ENCODE assay signal across 8 cellular contexts in genomic region chr11:112024178-112024777, GRCh38. TPM values are rescaled to one million over a fixed set of nuclear protein-coding genes. Genes with fewer than 3 reads are reported as not detected.
A peak's percentile ranks its signal among the peaks of the same experiment; 100 is the strongest.
DNase-seq lines count a peak whose midpoint lies in the region; ATAC-seq, FAIRE-seq and TF ChIP-seq lines count a peak whose summit lies in the region.

No MANE protein-coding gene starts in this region.

- peaks cover 7% of the 10 kb centered on the region for H3K36me3 Mint-ChIP-seq in activated naive CD4-positive, alpha-beta T cell treated with anti-CD3 and anti-CD28 coated beads, Interleukin-2, amount 50 U/mL, for 24 hours
- H3K36me3 Mint-ChIP-seq in nephron progenitor cell (ENCODE audit: low read depth) = peaks cover 43% of the 10 kb centered on the region

- H3K9ac ChIP-seq in endothelial cell of umbilical vein (replicated peaks; ENCODE audit: extremely low read depth, insufficient read depth, low read length) = peak overlapping the region; percentile 78

- no peak for TF ChIP-seq POLR2A in endothelial cell of umbilical vein (IDR thresholded peaks at IDR 0.05; ENCODE audit: low read depth, low read length)

- ATAC-seq in HG03039 (IDR thresholded peaks at IDR 0.05; ENCODE audit: unreplicated experiment) = peak; percentile 33
- no peak for ATAC-seq in HG02938 (IDR thresholded peaks at IDR 0.05; ENCODE audit: unreplicated experiment)

- H3K4me3 Mint-ChIP-seq in activated naive CD4-positive, alpha-beta T cell treated with anti-CD3 and anti-CD28 coated beads, Interleukin-2, amount 50 U/mL, for 24 hours = peak overlapping the region; percentile 100
- H3K4me3 Mint-ChIP-seq in nephron progenitor cell = peak overlapping the region; percentile 99

- no peaks in the 10 kb centered on the region for H3K27me3 ChIP-seq in endothelial cell of umbilical vein (ENCODE audit: control insufficient read depth in 2 of 2, insufficient read depth in 2 of 2, low read length in 2 of 2)

- H2AFZ ChIP-seq in endothelial cell of umbilical vein (ENCODE audit: low read depth, low read length) = peak overlapping the region; percentile 89

- H3K27me3 Mint-ChIP-seq in activated naive CD4-positive, alpha-beta T cell treated with anti-CD3 and anti-CD28 coated beads, Interleukin-2, amount 50 U/mL, for 24 hours = no peaks in the 10 kb centered on the region
- peaks cover 3% of the 10 kb centered on the region for H3K27me3 Mint-ChIP-seq in nephron progenitor cell (ENCODE audit: low read depth, poor library complexity)

- no peak for TF ChIP-seq CTCF in endothelial cell of umbilical vein (IDR thresholded peaks at IDR 0.05; ENCODE audit: extremely low read depth in 1 of 2, insufficient read depth in 1 of 2, low read depth in 1 of 2, low read length in 2 of 2)
- no peak for TF ChIP-seq CTCF in nephron progenitor cell (IDR thresholded peaks at IDR 0.05)

- H3K27ac ChIP-seq in endothelial cell of umbilical vein (ENCODE audit: insufficient read depth, low read depth, low read length) = peak overlapping the region; percentile 64

- no peaks in the 10 kb centered on the region for H4K20me1 ChIP-seq in endothelial cell of umbilical vein (replicated peaks; ENCODE audit: control insufficient read depth, extremely low read depth, insufficient read depth, low read length)

- CTCF ChIA-PET in endothelial cell of umbilical vein (lab: Charles Lee) = no interaction called here

- H3K9me1 ChIP-seq in endothelial cell of umbilical vein (replicated peaks; ENCODE audit: control insufficient read depth, extremely low read depth, insufficient read depth, low read length) = no peaks in the 10 kb centered on the region

- H3K9me3 ChIP-seq in endothelial cell of umbilical vein (replicated peaks; ENCODE audit: control insufficient read depth, insufficient read depth, low read length) = no peaks in the 10 kb centered on the region

- POLR2A ChIA-PET in endothelial cell of umbilical vein (lab: Charles Lee) = no interaction called here

- peaks cover 4 to 8% of the 10 kb centered on the region in 2 experiments for H3K36me3 ChIP-seq in endothelial cell of umbilical vein (ENCODE audit: control insufficient read depth in 2 of 2, extremely low read depth in 1 of 2, insufficient read depth in 2 of 2, low read length in 2 of 2)

- intact Hi-C loops in endothelial cell of umbilical vein (cut with micrococcal nuclease) = loop anchor here (2.0 kb wide), 1 partner anchor 153 kb away; the partner anchor contains the start of gene ALG9

- peaks cover 9% of the 10 kb centered on the region for H3K79me2 ChIP-seq in endothelial cell of umbilical vein (ENCODE audit: control insufficient read depth, insufficient read depth, low read length)

- no peak for DNase-seq in activated naive CD4-positive, alpha-beta T cell treated with Interleukin-2 at 50 U/mL for 16 hours
- peak; percentile 83 for DNase-seq in SIG-M5 treated with dmso at 0.1 percent for 504 hours (lab: John Stamatoyannopoulos, UW; ENCODE audit: unreplicated experiment)
- no peak for DNase-seq in endothelial cell of umbilical vein (ENCODE audit: low read depth, low spot score)
- DNase-seq in nephron progenitor cell = no peak
- DNase-seq in cerebellum (ENCODE audit: low spot score) = no peak

- BruUV-seq in endothelial cell of umbilical vein (replicated peaks; lab: Mats Ljungman, UMichigan) = TSS peak; percentile 19

- H3K27ac Mint-ChIP-seq in activated naive CD4-positive, alpha-beta T cell treated with anti-CD3 and anti-CD28 coated beads, Interleukin-2, amount 50 U/mL, for 24 hours = peak overlapping the region; percentile 100
- peak overlapping the region; percentile 99 for H3K27ac Mint-ChIP-seq in nephron progenitor cell

- peak overlapping the region; percentile 63 to 86 (median 82) for H3K4me3 ChIP-seq in endothelial cell of umbilical vein (replicated peaks in 1 of 3; ENCODE audit: insufficient read depth in 1 of 3, low read depth in 1 of 3, low read length in 3 of 3)

- peak overlapping the region; percentile 93 for H3K4me2 ChIP-seq in endothelial cell of umbilical vein (ENCODE audit: insufficient read depth, low read length)

- peaks cover 30% of the 10 kb centered on the region for H3K4me1 Mint-ChIP-seq in activated naive CD4-positive, alpha-beta T cell treated with anti-CD3 and anti-CD28 coated beads, Interleukin-2, amount 50 U/mL, for 24 hours
- H3K4me1 Mint-ChIP-seq in nephron progenitor cell = peaks cover 29% of the 10 kb centered on the region

- FAIRE-seq in endothelial cell of umbilical vein (lab: Jason Lieb, UNC) = no peak

- dilution Hi-C loops in endothelial cell of umbilical vein (cut with MboI; ENCODE audit: extremely low pct_ligation_motif_present, low sequenced_read_pairs) = no loop called here

- peaks cover 11% of the 10 kb centered on the region for H3K4me1 ChIP-seq in endothelial cell of umbilical vein (ENCODE audit: control insufficient read depth, extremely low read depth, insufficient read depth, low read length)

- no peaks in the 10 kb centered on the region for H3K9me3 Mint-ChIP-seq in activated naive CD4-positive, alpha-beta T cell treated with anti-CD3 and anti-CD28 coated beads, Interleukin-2, amount 50 U/mL, for 24 hours
- peaks cover 3% of the 10 kb centered on the region for H3K9me3 Mint-ChIP-seq in nephron progenitor cell

TF ChIP-seq in endothelial cell of umbilical vein, 7 proteins besides CTCF, POLR2A, EP300 and RAD21:
- TF ChIP-seq FOS (IDR thresholded peaks at IDR 0.05; ENCODE audit: borderline replicate concordance, insufficient read depth, low read length) (no peak), JUN (IDR thresholded peaks at IDR 0.05; ENCODE audit: borderline replicate concordance, insufficient read depth, insufficient read length, low read depth) (no peak), GATA2 (IDR thresholded peaks at IDR 0.05; ENCODE audit: insufficient read depth, insufficient read length, low read depth, low read length) (no peak), MYC (IDR thresholded peaks at IDR 0.05; ENCODE audit: low read depth, low read length) (no peak), MAX (IDR thresholded peaks at IDR 0.05; ENCODE audit: insufficient read depth, insufficient read length) (no peak), EZH2 (IDR thresholded peaks at IDR 0.05; ENCODE audit: borderline replicate concordance, low read depth, low read length, severe bottlenecking) (no peak), POLR2AphosphoS5 (IDR thresholded peaks at IDR 0.05; ENCODE audit: insufficient read depth, low read depth, low read length) (no peak)

RNA-seq across cellular contexts. Expression of gene DLAT, which starts 0.9 kb away (rescaled TPM):
- total RNA-seq in endothelial cell of umbilical vein (40.1 and 41.3 TPM in 2 replicates), cerebellum (34.8 TPM)
- polyA plus RNA-seq in endothelial cell of umbilical vein = 10.5 and 13.3 TPM in 2 replicates
- 18.3 and 22.7 TPM in 2 replicates for polyA plus RNA-seq in endothelial cell of umbilical vein (2011; cell fraction: cytosol; rRNA removed)
- 14.8 and 16.6 TPM in 2 replicates for polyA plus RNA-seq in endothelial cell of umbilical vein (2011; cell fraction: nucleus; rRNA removed)
- 24.6 and 38.2 TPM in 2 replicates for polyA plus RNA-seq in endothelial cell of umbilical vein (2012)
- 20.8 and 22.5 TPM in 2 replicates for polyA minus RNA-seq in endothelial cell of umbilical vein
- 43.5 TPM for polyA minus RNA-seq in endothelial cell of umbilical vein (2011; cell fraction: cytosol; rRNA and poly(A)+ RNA removed)
- polyA minus RNA-seq in endothelial cell of umbilical vein (2011; cell fraction: nucleus; rRNA and poly(A)+ RNA removed) = 11.1 and 12.8 TPM in 2 replicates

RNA-seq across cellular contexts. Expression of gene PIH1D2, which starts 49.5 kb away (rescaled TPM):
- total RNA-seq in endothelial cell of umbilical vein (1.3 and 1.8 TPM in 2 replicates), cerebellum (3.4 TPM)
- polyA plus RNA-seq in endothelial cell of umbilical vein = 0.49 and 0.51 TPM in 2 replicates
- polyA plus RNA-seq in endothelial cell of umbilical vein (2011; cell fraction: cytosol; rRNA removed) = 1.1 TPM in 2 replicates
- 1.7 TPM in 2 replicates for polyA plus RNA-seq in endothelial cell of umbilical vein (2011; cell fraction: nucleus; rRNA removed)
- polyA plus RNA-seq in endothelial cell of umbilical vein (2012) = 0.89 and 1.1 TPM in 2 replicates
- polyA minus RNA-seq in endothelial cell of umbilical vein = 0.70 and 1.6 TPM in 2 replicates
- polyA minus RNA-seq in endothelial cell of umbilical vein (2011; cell fraction: cytosol; rRNA and poly(A)+ RNA removed) = not detected
- polyA minus RNA-seq in endothelial cell of umbilical vein (2011; cell fraction: nucleus; rRNA and poly(A)+ RNA removed) = 0.43 and 0.58 TPM in 2 replicates

RNA-seq across cellular contexts. Expression of gene NKAPD1, which starts 49.8 kb away (rescaled TPM):
- total RNA-seq in endothelial cell of umbilical vein (16.7 and 18.5 TPM in 2 replicates), cerebellum (24.1 TPM)
- 5.2 and 7.2 TPM in 2 replicates for polyA plus RNA-seq in endothelial cell of umbilical vein
- 11.1 and 13.5 TPM in 2 replicates for polyA plus RNA-seq in endothelial cell of umbilical vein (2011; cell fraction: cytosol; rRNA removed)
- 7.0 and 12.4 TPM in 2 replicates for polyA plus RNA-seq in endothelial cell of umbilical vein (2011; cell fraction: nucleus; rRNA removed)
- polyA plus RNA-seq in endothelial cell of umbilical vein (2012) = 15.4 and 19.4 TPM in 2 replicates
- 9.2 and 9.8 TPM in 2 replicates for polyA minus RNA-seq in endothelial cell of umbilical vein
- 5.8 TPM for polyA minus RNA-seq in endothelial cell of umbilical vein (2011; cell fraction: cytosol; rRNA and poly(A)+ RNA removed)
- polyA minus RNA-seq in endothelial cell of umbilical vein (2011; cell fraction: nucleus; rRNA and poly(A)+ RNA removed) = 8.0 and 11.1 TPM in 2 replicates
